ENCODE assay signal across 13 cellular contexts in the genomic region with DNA sequence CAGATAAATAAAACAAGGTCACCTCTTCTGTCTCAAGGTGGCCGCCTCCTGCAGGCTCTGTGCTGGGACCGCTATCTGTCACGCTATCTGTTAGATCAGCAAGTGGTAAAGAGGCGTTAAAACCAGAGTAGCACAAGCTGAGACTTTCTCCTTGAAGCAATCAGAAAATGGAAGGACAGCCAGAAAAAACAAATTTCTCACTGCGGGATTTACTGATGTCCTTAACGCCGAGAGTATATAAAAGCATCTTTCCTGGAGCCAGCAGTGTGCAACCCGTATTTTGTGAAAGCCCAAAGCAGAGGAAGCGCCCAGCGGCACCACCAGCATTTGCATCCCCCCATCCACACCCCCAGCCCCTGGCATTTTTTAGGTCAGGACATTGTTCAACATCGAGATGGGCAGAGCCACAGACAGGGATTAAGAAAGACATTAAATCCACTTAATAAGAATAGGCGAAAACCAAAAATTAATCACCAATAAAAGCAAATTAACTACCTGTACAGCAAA. TPM values are rescaled to one million over a fixed set of nuclear protein-coding genes. Genes with fewer than 3 reads are reported as not detected.
DNase-seq lines count a peak whose midpoint lies in the region; ATAC-seq, FAIRE-seq and TF ChIP-seq lines count a peak whose summit lies in the region.
"Had no signal": no experiment of that assay in that cellular context is flagged by ENCODE, and none has a peak within 500 bp of the region (broad histone marks: within the 10 kb centered on the region; RNA-seq: fewer than 3 reads in every experiment).

No MANE protein-coding gene starts in this region.

- DNase-seq in heart right ventricle, result no peak
- DNase-seq in left cardiac atrium, result no peak
- no peak for DNase-seq in bronchial epithelial cell (ENCODE audit: low read depth)
- no peak for DNase-seq in lower lobe of right lung
- DNase-seq in tibial nerve (ENCODE audit: low spot score in 2 of 2), result no peak
- no peak for DNase-seq in RWPE1 (ENCODE audit: low spot score)
- no peak for DNase-seq in GDM1 (lab: John Stamatoyannopoulos, UW)
- DNase-seq in SIG-M5 (lab: John Stamatoyannopoulos, UW), result no peak
- DNase-seq: islet precursor cell, naive B cell, NCI-H1417 treated with DMSO at 0.1 percent for 48 hours, T1000 had no signal

- no peak for TF ChIP-seq CTCF in heart right ventricle (IDR thresholded peaks at IDR 0.05)
- no peak for TF ChIP-seq CTCF in bronchial epithelial cell (IDR thresholded peaks at IDR 0.05; ENCODE audit: insufficient read depth, low read length, severe bottlenecking)
- no peak for TF ChIP-seq CTCF in lower lobe of right lung (IDR thresholded peaks at IDR 0.05)
- no peak for TF ChIP-seq CTCF in tibial nerve (IDR thresholded peaks at IDR 0.05)
- TF ChIP-seq CTCF in RWPE1 (conservative IDR thresholded peaks at IDR 0.05; ENCODE audit: low read depth), result no peak

- H3K36me3 ChIP-seq in heart right ventricle, result no peaks in the 10 kb centered on the region
- no peaks in the 10 kb centered on the region for H3K36me3 ChIP-seq in bronchial epithelial cell (ENCODE audit: control insufficient read depth, insufficient read depth, low read length)
- H3K36me3 ChIP-seq in lower lobe of right lung, result no peaks in the 10 kb centered on the region
- no peaks in the 10 kb centered on the region for H3K36me3 ChIP-seq in tibial nerve

- 50 to 67% methylated on average over 12 of the region's 12 CpGs for WGBS in heart right ventricle, 2 donors
- WGBS in tibial nerve, 2 donors, result 43 to 48% methylated on average over 12 of the region's 12 CpGs

- CTCF ChIA-PET in RWPE1 (lab: Yijun Ruan, JAX), result interaction anchor here (0.6 to 1.7 kb wide), 3 partner anchors 8 to 50 kb away, joined by 3 to 6 read pairs (median 3); no protein-coding TSS in a partner anchor

- peak; percentile 50 for FAIRE-seq in bronchial epithelial cell (lab: Jason Lieb, UNC)
- FAIRE-seq: RCC 7860 had no signal

- no peak for TF ChIP-seq EP300 in tibial nerve (IDR thresholded peaks at IDR 0.05)

- TF ChIP-seq POLR2A in tibial nerve (IDR thresholded peaks at IDR 0.05), result no peak

- intact Hi-C loops in heart right ventricle (cut with DNase I) (no loop called here), left cardiac atrium (cut with DNase I) (no loop called here), lower lobe of right lung (cut with DNase I) (no loop called here)

- H3K27ac ChIP-seq in heart right ventricle, result peak overlapping the region in 9 of 10 donors; percentile 20 to 83 (median 63)
- H3K27ac ChIP-seq in lower lobe of right lung, result peak overlapping the region; percentile 72
- H3K27ac ChIP-seq in tibial nerve, result peak overlapping the region; percentile 26 to 84 (median 69)
- H3K27ac ChIP-seq in RWPE1, result no peak overlapping the region

- no peaks in the 10 kb centered on the region for H3K27me3 ChIP-seq in heart right ventricle
- no peaks in the 10 kb centered on the region for H3K27me3 ChIP-seq in bronchial epithelial cell (ENCODE audit: control insufficient read depth, insufficient read depth, low read length)
- no peaks in the 10 kb centered on the region for H3K27me3 ChIP-seq in lower lobe of right lung (ENCODE audit: low read depth)
- H3K27me3 ChIP-seq in tibial nerve, result no peaks in the 10 kb centered on the region

- H3K9me3 ChIP-seq in heart right ventricle, result no peaks in the 10 kb centered on the region
- no peaks in the 10 kb centered on the region for H3K9me3 ChIP-seq in lower lobe of right lung
- H3K9me3 ChIP-seq in tibial nerve, result no peaks in the 10 kb centered on the region

- POLR2A ChIA-PET in RWPE1 (lab: Yijun Ruan, JAX; ENCODE audit: low non-redundant PET), result no interaction called here

- ATAC-seq in heart right ventricle (peak in 1 of 8 donors; percentile 5), left cardiac atrium (no peak), lower lobe of right lung (peak in 1 of 2 donors; percentile 4)

- H3K4me1 ChIP-seq in heart right ventricle (peaks cover 8 to 38% (median 23%) of the 10 kb centered on the region in 9 donors), lower lobe of right lung (peaks cover 38% of the 10 kb centered on the region), tibial nerve (peaks cover 0 to 46% (median 21%) of the 10 kb centered on the region in 4 donors)

- H3K4me3 ChIP-seq in heart right ventricle (no peak overlapping the region), bronchial epithelial cell (ENCODE audit: low read depth, low read length) (no peak overlapping the region), lower lobe of right lung (no peak overlapping the region), tibial nerve (no peak overlapping the region)

RNA-seq across cellular contexts. Expression of a gene that starts 48.6 kb away (rescaled TPM):
- 100 to 1,000 TPM in 7 of 10 donors, 10 to 100 TPM in 3; 55.7 to 215 (median 143) TPM for total RNA-seq in heart right ventricle
- polyA plus RNA-seq in heart right ventricle, result 10 to 100 TPM; 33.3 to 98.6 TPM
- 100 to 1,000 TPM; 126 to 228 TPM for total RNA-seq in left cardiac atrium
- 114 and 194 TPM in 2 replicates for total RNA-seq in bronchial epithelial cell
- 367 TPM for total RNA-seq in lower lobe of right lung
- total RNA-seq in tibial nerve, result 1,000 to 10,000 TPM; 1,787 to 2,412 (median 1,885) TPM
